30 cellular contexts compared by ENCODE assay signal in the genomic region with DNA sequence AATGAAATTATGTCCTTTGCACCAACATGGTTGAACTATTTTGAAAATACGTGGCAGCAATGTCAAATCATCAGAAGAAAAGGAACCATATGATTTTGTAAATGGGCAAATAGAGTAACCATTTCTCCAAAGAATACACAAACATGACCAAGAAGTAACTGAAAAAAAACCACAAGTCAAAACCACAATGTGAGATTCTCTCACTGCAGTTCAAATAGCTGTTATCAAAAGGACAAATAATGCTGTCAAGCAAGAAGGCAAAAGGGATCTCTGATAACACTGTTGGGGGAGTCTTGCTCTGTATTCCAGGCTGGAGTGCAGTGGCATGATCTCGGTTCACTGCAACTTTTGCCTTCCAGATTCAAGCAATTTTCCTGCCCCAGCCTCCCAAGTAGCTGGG.
"Had no signal": no experiment of that assay in that cellular context is flagged by ENCODE, and none has a peak within 500 bp of the region (broad histone marks: within the 10 kb centered on the region; RNA-seq: fewer than 3 reads in every experiment).

No MANE protein-coding gene starts in this region.

- H3K27ac ChIP-seq: breast epithelium, left lung, lower lobe of right lung, parathyroid adenoma, right atrium auricular region, stomach, thyroid gland, upper lobe of right lung, VCaP had no signal

- H3K27me3 Mint-ChIP-seq: activated CD4-positive, alpha-beta memory T cell treated with anti-CD3 and anti-CD28 coated beads for 36 hours; activated CD4-positive, alpha-beta T cell treated with anti-CD3 and anti-CD28 coated beads, Interleukin-2, amount 10 ng/mL, durations not matched to agents 24 days and 14 days; activated naive CD4-positive, alpha-beta T cell treated with anti-CD3 and anti-CD28 coated beads, Interleukin-2, amount 10 ng/mL, durations not matched to agents 7 days and 5 days; activated naive CD8-positive, alpha-beta T cell treated with anti-CD3 and anti-CD28 coated beads, Interleukin-2, amount 10 ng/mL, durations not matched to agents 7 days and 5 days; central memory CD8-positive, alpha-beta T cell; naive thymus-derived CD8-positive, alpha-beta T cell; stimulated activated naive B cell treated with anti-CD40 and anti-IgM and Interleukin-4, amounts not matched to agents 10 μg/mL and 1 μg/mL and 100 μg/mL, for 72 hours; T-helper 17 cell had no signal

- H3K27me3 ChIP-seq: breast epithelium, left lung, right atrium auricular region, stomach, thyroid gland, upper lobe of right lung had no signal

- H3K9me3 ChIP-seq: lower lobe of right lung, thyroid gland, upper lobe of right lung had no signal

- H3K4me3 Mint-ChIP-seq: activated CD4-positive, alpha-beta memory T cell treated with anti-CD3 and anti-CD28 coated beads for 36 hours; activated CD4-positive, alpha-beta T cell treated with anti-CD3 and anti-CD28 coated beads, Interleukin-2, amount 10 ng/mL, durations not matched to agents 24 days and 14 days; activated naive CD4-positive, alpha-beta T cell treated with anti-CD3 and anti-CD28 coated beads, Interleukin-2, amount 10 ng/mL, durations not matched to agents 7 days and 5 days; activated naive CD8-positive, alpha-beta T cell treated with anti-CD3 and anti-CD28 coated beads, Interleukin-2, amount 10 ng/mL, durations not matched to agents 7 days and 5 days; activated T-helper 1 cell treated with anti-CD3 and anti-CD28 coated beads, Interleukin-12 subunit alpha, Interleukin-12 subunit beta, Interleukin-2, Interleukin-4 antibody, amounts not matched to agents 30 ng/mL and 10 ng/mL and 1 ng/mL, durations not matched to agents 14 hours and 24 hours and 36 hours; central memory CD8-positive, alpha-beta T cell; naive thymus-derived CD8-positive, alpha-beta T cell; neural crest cell; stimulated activated naive B cell treated with anti-CD40 and anti-IgM and Interleukin-4, amounts not matched to agents 10 μg/mL and 1 μg/mL and 100 μg/mL, for 72 hours; T-helper 17 cell had no signal

- H3K9ac ChIP-seq: parathyroid adenoma had no signal

- DNase-seq: activated CD4-positive, alpha-beta memory T cell treated with anti-CD3 and anti-CD28 coated beads for 36 hours; activated CD4-positive, alpha-beta T cell treated with anti-CD3 and anti-CD28 coated beads, Interleukin-2, amount 10 ng/mL, durations not matched to agents 24 days and 14 days; activated CD8-positive, alpha-beta memory T cell treated with anti-CD3 and anti-CD28 coated beads, Interleukin-2, amount 50 U/mL, for 4 hours; activated effector memory CD4-positive, alpha-beta T cell treated with anti-CD3 and anti-CD28 coated beads, Interleukin-2, amount 50 U/mL, for 16 hours; activated naive CD4-positive, alpha-beta T cell treated with anti-CD3 and anti-CD28 coated beads, Interleukin-2, amount 10 ng/mL, durations not matched to agents 7 days and 5 days; activated naive CD8-positive, alpha-beta T cell treated with anti-CD3 and anti-CD28 coated beads, Interleukin-2, amount 10 ng/mL, durations not matched to agents 7 days and 5 days; activated T-cell treated with anti-CD3 and anti-CD28 coated beads, Interleukin-2, amount 50 U/mL, for 1 hour; amniotic stem cell; dermis blood vessel endothelial cell; effector CD8-positive, alpha-beta T cell; left lung; lower lobe of right lung; mesenchymal stem cell; naive thymus-derived CD8-positive, alpha-beta T cell; occipital lobe; stimulated activated CD4-positive, alpha-beta T cell treated with anti-CD3 and anti-CD28 coated beads, Interleukin-1b, Interleukin-23, amount 100 ng/mL, for 48 hours; stimulated activated naive B cell treated with anti-CD40 and anti-IgM and Interleukin-4, amounts not matched to agents 10 μg/mL and 1 μg/mL and 100 μg/mL, for 72 hours; stomach; T-helper 17 cell; T1000; thyroid gland; upper lobe of right lung had no signal

- H3K4me1 Mint-ChIP-seq: activated naive CD4-positive, alpha-beta T cell treated with anti-CD3 and anti-CD28 coated beads, Interleukin-2, amount 10 ng/mL, durations not matched to agents 7 days and 5 days; activated naive CD8-positive, alpha-beta T cell treated with anti-CD3 and anti-CD28 coated beads, Interleukin-2, amount 10 ng/mL, durations not matched to agents 7 days and 5 days; central memory CD8-positive, alpha-beta T cell; naive thymus-derived CD8-positive, alpha-beta T cell; neural crest cell; stimulated activated naive B cell treated with anti-CD40 and anti-IgM and Interleukin-4, amounts not matched to agents 10 μg/mL and 1 μg/mL and 100 μg/mL, for 72 hours; T-helper 17 cell had no signal

- H3K36me3 Mint-ChIP-seq: activated naive CD4-positive, alpha-beta T cell treated with anti-CD3 and anti-CD28 coated beads, Interleukin-2, amount 10 ng/mL, durations not matched to agents 7 days and 5 days; activated naive CD8-positive, alpha-beta T cell treated with anti-CD3 and anti-CD28 coated beads, Interleukin-2, amount 10 ng/mL, durations not matched to agents 7 days and 5 days had no signal

- H3K4me2 ChIP-seq: smooth muscle cell had no signal

- H3K27ac Mint-ChIP-seq: activated CD4-positive, alpha-beta memory T cell treated with anti-CD3 and anti-CD28 coated beads for 36 hours; activated CD4-positive, alpha-beta T cell treated with anti-CD3 and anti-CD28 coated beads, Interleukin-2, amount 10 ng/mL, durations not matched to agents 24 days and 14 days; activated naive CD4-positive, alpha-beta T cell treated with anti-CD3 and anti-CD28 coated beads, Interleukin-2, amount 10 ng/mL, durations not matched to agents 7 days and 5 days; activated naive CD8-positive, alpha-beta T cell treated with anti-CD3 and anti-CD28 coated beads, Interleukin-2, amount 10 ng/mL, durations not matched to agents 7 days and 5 days; activated T-helper 1 cell treated with anti-CD3 and anti-CD28 coated beads, Interleukin-12 subunit alpha, Interleukin-12 subunit beta, Interleukin-2, Interleukin-4 antibody, amounts not matched to agents 30 ng/mL and 10 ng/mL and 1 ng/mL, durations not matched to agents 14 hours and 24 hours and 36 hours; naive thymus-derived CD8-positive, alpha-beta T cell; stimulated activated naive B cell treated with anti-CD40 and anti-IgM and Interleukin-4, amounts not matched to agents 10 μg/mL and 1 μg/mL and 100 μg/mL, for 72 hours; T-helper 17 cell had no signal

- H3K4me3 ChIP-seq: breast epithelium, left lung, lower lobe of right lung, right atrium auricular region, smooth muscle cell, stomach, thyroid gland, upper lobe of right lung had no signal

- H3K9me3 Mint-ChIP-seq: activated CD4-positive, alpha-beta T cell treated with anti-CD3 and anti-CD28 coated beads, Interleukin-2, amount 10 ng/mL, durations not matched to agents 24 days and 14 days; central memory CD8-positive, alpha-beta T cell had no signal

- H3K36me3 ChIP-seq: breast epithelium, left lung, lower lobe of right lung, right atrium auricular region, stomach, thyroid gland, upper lobe of right lung had no signal

- H3K4me1 ChIP-seq: breast epithelium, left lung, lower lobe of right lung, parathyroid adenoma, right atrium auricular region, stomach, thyroid gland, upper lobe of right lung had no signal
